Comparison of ENCODE assay signal across 1 cellular context in the genomic region with DNA sequence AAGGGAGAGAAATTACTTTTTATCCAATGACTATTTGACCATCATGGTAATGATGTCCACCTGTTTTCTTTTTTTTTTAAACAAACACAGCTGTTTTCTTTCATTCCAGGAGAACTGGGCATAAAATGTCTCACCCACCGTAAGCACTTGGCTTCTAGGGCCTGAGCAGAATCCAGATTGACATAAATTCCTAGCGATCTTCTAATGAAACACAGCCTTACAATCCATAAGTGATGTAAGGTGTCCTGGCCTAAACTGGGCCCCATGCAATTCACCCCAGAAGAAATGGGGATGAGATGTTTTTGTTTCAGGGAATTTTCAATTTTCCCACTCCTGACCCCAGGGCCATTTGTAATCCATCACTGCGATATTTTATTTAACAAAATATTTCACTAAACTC.
TF ChIP-seq lines count a peak whose summit lies in the region.

No MANE protein-coding gene starts in this region.

TF ChIP-seq in GM23338, 12 proteins besides CTCF, POLR2A, EP300 and RAD21 (continued from another document):
- TF ChIP-seq, protein P1, sequence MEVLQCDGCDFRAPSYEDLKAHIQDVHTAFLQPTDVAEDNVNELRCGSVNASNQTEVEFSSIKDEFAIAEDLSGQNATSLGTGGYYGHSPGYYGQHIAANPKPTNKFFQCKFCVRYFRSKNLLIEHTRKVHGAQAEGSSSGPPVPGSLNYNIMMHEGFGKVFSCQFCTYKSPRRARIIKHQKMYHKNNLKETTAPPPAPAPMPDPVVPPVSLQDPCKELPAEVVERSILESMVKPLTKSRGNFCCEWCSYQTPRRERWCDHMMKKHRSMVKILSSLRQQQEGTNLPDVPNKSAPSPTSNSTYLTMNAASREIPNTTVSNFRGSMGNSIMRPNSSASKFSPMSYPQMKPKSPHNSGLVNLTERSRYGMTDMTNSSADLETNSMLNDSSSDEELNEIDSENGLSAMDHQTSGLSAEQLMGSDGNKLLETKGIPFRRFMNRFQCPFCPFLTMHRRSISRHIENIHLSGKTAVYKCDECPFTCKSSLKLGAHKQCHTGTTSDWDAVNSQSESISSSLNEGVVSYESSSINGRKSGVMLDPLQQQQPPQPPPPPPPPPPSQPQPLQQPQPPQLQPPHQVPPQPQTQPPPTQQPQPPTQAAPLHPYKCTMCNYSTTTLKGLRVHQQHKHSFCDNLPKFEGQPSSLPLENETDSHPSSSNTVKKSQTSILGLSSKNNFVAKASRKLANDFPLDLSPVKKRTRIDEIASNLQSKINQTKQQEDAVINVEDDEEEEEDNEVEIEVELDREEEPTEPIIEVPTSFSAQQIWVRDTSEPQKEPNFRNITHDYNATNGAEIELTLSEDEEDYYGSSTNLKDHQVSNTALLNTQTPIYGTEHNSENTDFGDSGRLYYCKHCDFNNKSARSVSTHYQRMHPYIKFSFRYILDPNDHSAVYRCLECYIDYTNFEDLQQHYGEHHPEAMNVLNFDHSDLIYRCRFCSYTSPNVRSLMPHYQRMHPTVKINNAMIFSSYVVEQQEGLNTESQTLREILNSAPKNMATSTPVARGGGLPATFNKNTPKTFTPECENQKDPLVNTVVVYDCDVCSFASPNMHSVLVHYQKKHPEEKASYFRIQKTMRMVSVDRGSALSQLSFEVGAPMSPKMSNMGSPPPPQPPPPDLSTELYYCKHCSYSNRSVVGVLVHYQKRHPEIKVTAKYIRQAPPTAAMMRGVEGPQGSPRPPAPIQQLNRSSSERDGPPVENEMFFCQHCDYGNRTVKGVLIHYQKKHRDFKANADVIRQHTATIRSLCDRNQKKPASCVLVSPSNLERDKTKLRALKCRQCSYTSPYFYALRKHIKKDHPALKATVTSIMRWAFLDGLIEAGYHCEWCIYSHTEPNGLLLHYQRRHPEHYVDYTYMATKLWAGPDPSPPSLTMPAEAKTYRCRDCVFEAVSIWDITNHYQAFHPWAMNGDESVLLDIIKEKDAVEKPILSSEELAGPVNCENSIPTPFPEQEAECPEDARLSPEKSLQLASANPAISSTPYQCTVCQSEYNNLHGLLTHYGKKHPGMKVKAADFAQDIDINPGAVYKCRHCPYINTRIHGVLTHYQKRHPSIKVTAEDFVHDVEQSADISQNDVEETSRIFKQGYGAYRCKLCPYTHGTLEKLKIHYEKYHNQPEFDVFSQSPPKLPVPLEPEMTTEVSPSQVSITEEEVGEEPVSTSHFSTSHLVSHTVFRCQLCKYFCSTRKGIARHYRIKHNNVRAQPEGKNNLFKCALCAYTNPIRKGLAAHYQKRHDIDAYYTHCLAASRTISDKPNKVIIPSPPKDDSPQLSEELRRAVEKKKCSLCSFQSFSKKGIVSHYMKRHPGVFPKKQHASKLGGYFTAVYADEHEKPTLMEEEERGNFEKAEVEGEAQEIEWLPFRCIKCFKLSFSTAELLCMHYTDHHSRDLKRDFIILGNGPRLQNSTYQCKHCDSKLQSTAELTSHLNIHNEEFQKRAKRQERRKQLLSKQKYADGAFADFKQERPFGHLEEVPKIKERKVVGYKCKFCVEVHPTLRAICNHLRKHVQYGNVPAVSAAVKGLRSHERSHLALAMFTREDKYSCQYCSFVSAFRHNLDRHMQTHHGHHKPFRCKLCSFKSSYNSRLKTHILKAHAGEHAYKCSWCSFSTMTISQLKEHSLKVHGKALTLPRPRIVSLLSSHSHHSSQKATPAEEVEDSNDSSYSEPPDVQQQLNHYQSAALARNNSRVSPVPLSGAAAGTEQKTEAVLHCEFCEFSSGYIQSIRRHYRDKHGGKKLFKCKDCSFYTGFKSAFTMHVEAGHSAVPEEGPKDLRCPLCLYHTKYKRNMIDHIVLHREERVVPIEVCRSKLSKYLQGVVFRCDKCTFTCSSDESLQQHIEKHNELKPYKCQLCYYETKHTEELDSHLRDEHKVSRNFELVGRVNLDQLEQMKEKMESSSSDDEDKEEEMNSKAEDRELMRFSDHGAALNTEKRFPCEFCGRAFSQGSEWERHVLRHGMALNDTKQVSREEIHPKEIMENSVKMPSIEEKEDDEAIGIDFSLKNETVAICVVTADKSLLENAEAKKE (CRISPR knock-in tag; IDR thresholded peaks at IDR 0.05): no peak
